ENCODE assay signal across 19 cellular contexts in the genomic region with DNA sequence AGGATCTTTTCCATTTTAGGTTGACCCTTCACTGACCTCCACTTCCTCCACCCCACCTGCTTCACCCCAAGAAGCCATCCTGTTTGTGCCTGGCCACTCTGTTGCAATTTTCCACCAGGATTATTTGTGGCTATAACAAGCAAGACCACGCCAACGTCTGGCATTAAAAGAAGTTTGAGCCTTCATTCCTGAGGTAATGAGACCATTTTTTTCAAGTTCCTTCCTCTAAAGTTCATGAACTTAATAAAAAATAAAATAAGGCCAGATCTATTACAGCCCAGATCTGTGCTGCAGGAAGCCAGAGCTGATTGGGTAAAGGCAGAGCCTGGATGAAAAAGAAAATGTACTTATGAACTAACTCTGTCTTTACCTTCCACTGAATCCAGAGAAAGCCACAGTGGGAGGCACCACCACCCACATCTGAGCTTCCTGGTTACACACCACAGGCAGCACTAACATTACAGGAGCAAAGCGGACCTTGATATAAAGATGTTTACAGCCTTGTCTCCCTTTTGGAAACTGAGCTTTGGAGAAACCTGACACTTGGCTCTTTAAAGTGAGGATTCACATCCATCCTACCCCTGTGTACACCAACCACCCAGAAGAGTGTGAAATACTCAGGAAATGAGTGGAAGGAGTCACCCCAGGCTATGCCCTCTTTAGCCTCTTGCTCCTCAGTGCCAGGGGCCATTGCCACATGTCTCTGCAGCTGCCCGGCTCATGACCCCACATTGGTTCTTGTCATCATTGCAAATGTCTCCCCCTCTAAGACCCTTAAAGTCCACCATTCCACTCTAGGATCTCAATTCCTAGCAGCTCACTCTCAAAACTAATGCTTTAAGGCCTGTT.
DNase-seq lines count a peak whose midpoint lies in the region; ATAC-seq and TF ChIP-seq lines count a peak whose summit lies in the region.
"Had no signal": no experiment of that assay in that cellular context is flagged by ENCODE, and none has a peak within 500 bp of the region (broad histone marks: within the 10 kb centered on the region; RNA-seq: fewer than 3 reads in every experiment).

No MANE protein-coding gene starts in this region.

- in situ Hi-C loops in brain microvascular endothelial cell (cut with HindIII; ENCODE audit: low pct_ligation_motif_present, low sequenced_read_pairs) (no loop called here), gastrocnemius medialis (cut with MboI; ENCODE audit: low sequenced_read_pairs in 4 of 4) (no loop called here), GM13976 (cut with MboI; ENCODE audit: low sequenced_read_pairs, unreplicated experiment) (no loop called here)

- H3K4me1 ChIP-seq in gastrocnemius medialis, result peaks cover 16 to 19% of the 10 kb centered on the region in 2 donors
- no peaks in the 10 kb centered on the region for H3K4me1 ChIP-seq in CD4-positive, alpha-beta memory T cell (ENCODE audit: insufficient read depth, low read length)
- H3K4me1 ChIP-seq: BLaER1 treated with 17β-estradiol and CSF1 and Interleukin-3, amounts not matched to agents 10 nM and 100 nM; tibial artery had no signal

- DNase-seq in EH (ENCODE audit: low read depth) (peak; percentile 69), brain microvascular endothelial cell (peak; percentile 3), iris pigment epithelial cell (ENCODE audit: low read depth) (peak; percentile 34), gastrocnemius medialis (no peak), GM13976 (ENCODE audit: low spot score) (no peak)
- no peak for DNase-seq in CD4-positive, alpha-beta memory T cell
- no peak for DNase-seq in activated CD4-positive, alpha-beta memory T cell treated with anti-CD3 and anti-CD28 coated beads, Interleukin-2, amount 10 ng/mL, durations not matched to agents 7 days and 5 days
- DNase-seq: activated CD4-positive, alpha-beta T cell treated with anti-CD3 and anti-CD28 coated beads, Interleukin-2, amount 10 ng/mL, durations not matched to agents 24 days and 14 days; caudate nucleus; GF-D8; natural killer cell; SIG-M5; stimulated activated naive CD4-positive, alpha-beta T cell treated with Interleukin-2 at 50 U/mL for 16 hours; T-helper 1 cell; tibial artery had no signal

- H3K27me3 Mint-ChIP-seq in CD4-positive, alpha-beta memory T cell, result peaks cover 0 to 2% of the 10 kb centered on the region in 2 donors
- no peaks in the 10 kb centered on the region for H3K27me3 Mint-ChIP-seq in activated CD4-positive, alpha-beta memory T cell treated with anti-CD3 and anti-CD28 coated beads, Interleukin-2, amount 10 ng/mL, durations not matched to agents 7 days and 5 days
- H3K27me3 Mint-ChIP-seq: activated CD4-positive, alpha-beta T cell treated with anti-CD3 and anti-CD28 coated beads, Interleukin-2, amount 10 ng/mL, durations not matched to agents 24 days and 14 days; memory B cell had no signal

- POLR2A ChIA-PET in CD4-positive, alpha-beta memory T cell (lab: Charles Lee; ENCODE audit: partially characterized antibody), result no interaction called here
- POLR2A ChIA-PET in activated CD4-positive, alpha-beta memory T cell treated with anti-CD3 and anti-CD28 coated beads, Interleukin-2, amount 10 ng/mL, durations not matched to agents 7 days and 5 days (lab: Charles Lee), result no interaction called here

- H3K27me3 ChIP-seq in brain microvascular endothelial cell (replicated peaks) (no peaks in the 10 kb centered on the region), gastrocnemius medialis (no peaks in the 10 kb centered on the region)
- H3K27me3 ChIP-seq in CD4-positive, alpha-beta memory T cell (ENCODE audit: insufficient read depth, low read length), result no peaks in the 10 kb centered on the region
- H3K27me3 ChIP-seq: tibial artery had no signal

- no peaks in the 10 kb centered on the region for H3K9me3 ChIP-seq in gastrocnemius medialis
- H3K9me3 ChIP-seq in CD4-positive, alpha-beta memory T cell (ENCODE audit: control insufficient read depth in 1 of 2, low read length in 2 of 2), result no peaks in the 10 kb centered on the region
- H3K9me3 ChIP-seq: BLaER1 treated with 17β-estradiol and CSF1 and Interleukin-3, amounts not matched to agents 10 nM and 100 nM; tibial artery had no signal

- H3K27ac Mint-ChIP-seq in CD4-positive, alpha-beta memory T cell, result no peak overlapping the region
- no peak overlapping the region for H3K27ac Mint-ChIP-seq in activated CD4-positive, alpha-beta memory T cell treated with anti-CD3 and anti-CD28 coated beads, Interleukin-2, amount 10 ng/mL, durations not matched to agents 7 days and 5 days
- H3K27ac Mint-ChIP-seq: activated CD4-positive, alpha-beta T cell treated with anti-CD3 and anti-CD28 coated beads, Interleukin-2, amount 10 ng/mL, durations not matched to agents 24 days and 14 days; activated T-helper 2 cell treated with anti-CD3 and anti-CD28 coated beads, Interferon-gamma antibody, Interleukin-2, Interleukin-4, amounts not matched to agents 10 μg/mL and 5 μg/mL and 100 μg/mL, durations not matched to agents 14 hours and 24 hours and 36 hours; memory B cell; natural killer cell had no signal

- TF ChIP-seq POLR2A in gastrocnemius medialis (IDR thresholded peaks at IDR 0.05), result no peak

- H3K4me3 Mint-ChIP-seq in CD4-positive, alpha-beta memory T cell, result no peak overlapping the region
- no peak overlapping the region for H3K4me3 Mint-ChIP-seq in activated CD4-positive, alpha-beta memory T cell treated with anti-CD3 and anti-CD28 coated beads, Interleukin-2, amount 10 ng/mL, durations not matched to agents 7 days and 5 days
- H3K4me3 Mint-ChIP-seq: activated CD4-positive, alpha-beta T cell treated with anti-CD3 and anti-CD28 coated beads, Interleukin-2, amount 10 ng/mL, durations not matched to agents 24 days and 14 days; memory B cell; natural killer cell had no signal

- H3K27ac ChIP-seq in brain microvascular endothelial cell, result no peak overlapping the region
- H3K27ac ChIP-seq in gastrocnemius medialis, result peak overlapping the region in 2 of 4 donors; percentile 29
- H3K27ac ChIP-seq in CD4-positive, alpha-beta memory T cell (ENCODE audit: low read depth, low read length), result no peak overlapping the region
- H3K27ac ChIP-seq: BLaER1 treated with 17β-estradiol and CSF1 and Interleukin-3, amounts not matched to agents 10 nM and 100 nM; tibial artery had no signal

- no peak for TF ChIP-seq CTCF in brain microvascular endothelial cell (IDR thresholded peaks at IDR 0.05; ENCODE audit: low read depth, low read length, missing control alignments)
- no peak for TF ChIP-seq CTCF in gastrocnemius medialis (IDR thresholded peaks at IDR 0.05 in 4 of 5, conservative IDR thresholded peaks at IDR 0.05 in 1 of 5)
- TF ChIP-seq CTCF in GM13976 (IDR thresholded peaks at IDR 0.05; ENCODE audit: borderline replicate concordance, control extremely low read depth, extremely low read depth, insufficient read depth, missing control alignments), result no peak

- CTCF ChIA-PET in CD4-positive, alpha-beta memory T cell (lab: Charles Lee; ENCODE audit: partially characterized antibody), result no interaction called here
- CTCF ChIA-PET in activated CD4-positive, alpha-beta memory T cell treated with anti-CD3 and anti-CD28 coated beads, Interleukin-2, amount 10 ng/mL, durations not matched to agents 7 days and 5 days (lab: Charles Lee), result no interaction called here

- peaks cover 0 to 5% (median under 1%) of the 10 kb centered on the region in 8 donors for H3K9me3 Mint-ChIP-seq in CD4-positive, alpha-beta memory T cell
- H3K9me3 Mint-ChIP-seq in activated CD4-positive, alpha-beta memory T cell treated with anti-CD3 and anti-CD28 coated beads, Interleukin-2, amount 10 ng/mL, durations not matched to agents 7 days and 5 days, result no peaks in the 10 kb centered on the region
- H3K9me3 Mint-ChIP-seq: activated CD4-positive, alpha-beta T cell treated with anti-CD3 and anti-CD28 coated beads, Interleukin-2, amount 10 ng/mL, durations not matched to agents 24 days and 14 days; activated T-helper 2 cell treated with anti-CD3 and anti-CD28 coated beads, Interferon-gamma antibody, Interleukin-2, Interleukin-4, amounts not matched to agents 10 μg/mL and 5 μg/mL and 100 μg/mL, durations not matched to agents 14 hours and 24 hours and 36 hours; memory B cell had no signal

- no peak overlapping the region for H3K4me3 ChIP-seq in brain microvascular endothelial cell (ENCODE audit: low read depth, low read length)
- no peak overlapping the region for H3K4me3 ChIP-seq in gastrocnemius medialis
- no peak overlapping the region for H3K4me3 ChIP-seq in CD4-positive, alpha-beta memory T cell (ENCODE audit: low read length in 2 of 2)
- H3K4me3 ChIP-seq: BLaER1 treated with 17β-estradiol and CSF1 and Interleukin-3, amounts not matched to agents 10 nM and 100 nM; GM12878; tibial artery had no signal

- H3K36me3 ChIP-seq in brain microvascular endothelial cell (replicated peaks) (no peaks in the 10 kb centered on the region), gastrocnemius medialis (no peaks in the 10 kb centered on the region)
- H3K36me3 ChIP-seq in CD4-positive, alpha-beta memory T cell (ENCODE audit: insufficient read depth, low read length), result no peaks in the 10 kb centered on the region
- H3K36me3 ChIP-seq: BLaER1 treated with 17β-estradiol and CSF1 and Interleukin-3, amounts not matched to agents 10 nM and 100 nM; tibial artery had no signal

- no peaks in the 10 kb centered on the region for H3K36me3 Mint-ChIP-seq in CD4-positive, alpha-beta memory T cell
- H3K36me3 Mint-ChIP-seq in activated CD4-positive, alpha-beta memory T cell treated with anti-CD3 and anti-CD28 coated beads, Interleukin-2, amount 10 ng/mL, durations not matched to agents 7 days and 5 days (ENCODE audit: low read depth), result no peaks in the 10 kb centered on the region
- H3K36me3 Mint-ChIP-seq: memory B cell, natural killer cell had no signal

- intact Hi-C loops in gastrocnemius medialis (cut with DNase I; ENCODE audit: low total_unique reads), result no loop called here
- intact Hi-C loops in CD4-positive, alpha-beta memory T cell (cut with micrococcal nuclease), result no loop called here

- peak; percentile 24 to 44 for ATAC-seq in gastrocnemius medialis
- ATAC-seq: natural killer cell had no signal

- no peaks in the 10 kb centered on the region for H3K4me1 Mint-ChIP-seq in CD4-positive, alpha-beta memory T cell
- no peaks in the 10 kb centered on the region for H3K4me1 Mint-ChIP-seq in activated CD4-positive, alpha-beta memory T cell treated with anti-CD3 and anti-CD28 coated beads, Interleukin-2, amount 10 ng/mL, durations not matched to agents 7 days and 5 days
- H3K4me1 Mint-ChIP-seq: activated CD4-positive, alpha-beta T cell treated with anti-CD3 and anti-CD28 coated beads, Interleukin-2, amount 10 ng/mL, durations not matched to agents 24 days and 14 days; memory B cell; natural killer cell had no signal

Comparison
In these comparisons a context has a peak if more than half of its experiments do, and no peak if none do; other contexts are left out.
1. DNase-seq: peak in EH (single experiment), brain microvascular endothelial cell (single experiment) and iris pigment epithelial cell (single experiment); none in gastrocnemius medialis (0 of 2), CD4-positive, alpha-beta memory T cell (0 of 5), GM13976 (single experiment) and activated CD4-positive, alpha-beta memory T cell treated with anti-CD3 and anti-CD28 coated beads, Interleukin-2, amount 10 ng/mL, durations not matched to agents 7 days and 5 days (single experiment).